1 cellular context compared by ENCODE assay signal in the genomic region with DNA sequence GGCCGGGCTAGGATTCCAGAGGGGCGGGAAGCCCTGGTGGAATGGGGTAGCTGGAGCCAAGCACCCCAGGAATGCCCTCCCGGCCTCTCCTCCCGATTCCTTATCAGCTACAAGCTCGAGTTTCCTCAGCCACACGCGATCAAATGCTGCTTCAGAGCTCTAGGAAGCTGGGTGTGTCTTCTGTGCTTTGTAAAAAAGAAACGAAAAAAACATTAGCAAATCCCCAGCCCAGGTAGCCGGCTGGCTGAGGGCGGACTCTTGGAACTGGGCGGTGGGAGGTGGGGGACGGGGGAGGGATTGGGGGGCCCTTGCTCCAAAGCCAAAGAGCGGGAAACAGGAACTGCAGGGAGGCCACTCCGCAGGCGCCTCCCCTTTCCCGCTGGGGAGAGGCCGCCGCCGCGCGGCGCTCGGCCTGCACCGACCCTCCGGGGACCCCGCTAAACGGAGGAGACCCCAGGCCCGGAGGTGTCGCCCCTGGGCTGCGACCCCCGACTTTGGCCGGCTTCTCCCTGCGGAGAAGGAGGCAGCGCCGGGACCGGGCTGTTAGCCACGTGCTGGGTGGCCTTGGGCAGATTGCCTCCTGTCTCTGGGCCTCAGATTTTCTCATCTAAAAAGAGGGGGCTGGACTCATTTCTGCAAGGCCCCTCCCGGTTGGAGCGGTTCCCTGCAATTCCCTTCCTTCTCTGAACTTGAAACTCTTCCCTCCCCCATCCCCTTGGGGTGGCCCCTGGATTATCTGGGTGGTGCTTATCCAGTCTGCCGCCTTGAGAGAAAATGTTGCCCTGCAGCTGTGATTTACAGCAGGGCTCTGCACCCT.
TF ChIP-seq lines count a peak whose summit lies in the region.

No MANE protein-coding gene starts in this region.

TF ChIP-seq in K562, 482 proteins besides CTCF, POLR2A, EP300 and RAD21 (continues in another document):
- TF ChIP-seq, protein P1, sequence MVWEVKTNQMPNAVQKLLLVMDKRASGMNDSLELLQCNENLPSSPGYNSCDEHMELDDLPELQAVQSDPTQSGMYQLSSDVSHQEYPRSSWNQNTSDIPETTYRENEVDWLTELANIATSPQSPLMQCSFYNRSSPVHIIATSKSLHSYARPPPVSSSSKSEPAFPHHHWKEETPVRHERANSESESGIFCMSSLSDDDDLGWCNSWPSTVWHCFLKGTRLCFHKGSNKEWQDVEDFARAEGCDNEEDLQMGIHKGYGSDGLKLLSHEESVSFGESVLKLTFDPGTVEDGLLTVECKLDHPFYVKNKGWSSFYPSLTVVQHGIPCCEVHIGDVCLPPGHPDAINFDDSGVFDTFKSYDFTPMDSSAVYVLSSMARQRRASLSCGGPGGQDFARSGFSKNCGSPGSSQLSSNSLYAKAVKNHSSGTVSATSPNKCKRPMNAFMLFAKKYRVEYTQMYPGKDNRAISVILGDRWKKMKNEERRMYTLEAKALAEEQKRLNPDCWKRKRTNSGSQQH (CRISPR knock-in tag; IDR thresholded peaks at IDR 0.05), result no peak
- TF ChIP-seq FOXP1 (CRISPR knock-in tag; IDR thresholded peaks at IDR 0.05) (0 out of 2 replicates have a peak, but pooled peaks have one; percentile 31), SRF (CRISPR knock-in tag; IDR thresholded peaks at IDR 0.05) (no peak), HDAC2 (IDR thresholded peaks at IDR 0.05) (peak; percentile 93), ZNF699 (CRISPR knock-in tag; IDR thresholded peaks at IDR 0.05; ENCODE audit: insufficient replicate concordance) (no peak), NCOA6 (IDR thresholded peaks at IDR 0.05) (no peak), TEAD2 (tag; IDR thresholded peaks at IDR 0.05) (no peak), MEIS2 (IDR thresholded peaks at IDR 0.05; ENCODE audit: partially characterized antibody) (no peak), HLTF (IDR thresholded peaks at IDR 0.05) (0 out of 2 replicates have a peak, but pooled peaks have one; percentile 35), GABPB1 (CRISPR knock-in tag; IDR thresholded peaks at IDR 0.05) (no peak), POLR2H (tag; IDR thresholded peaks at IDR 0.05; ENCODE audit: low read depth) (no peak), KLF16 (IDR thresholded peaks at IDR 0.05) (no peak), SMC3 (conservative IDR thresholded peaks at IDR 0.05; ENCODE audit: insufficient read depth, low read depth, low read length) (no peak), ZNF764 (CRISPR knock-in tag; IDR thresholded peaks at IDR 0.05; ENCODE audit: low read depth) (no peak), NFE2 (IDR thresholded peaks at IDR 0.05; ENCODE audit: low read depth) (no peak), ZFX (CRISPR knock-in tag; IDR thresholded peaks at IDR 0.05) (peak; percentile 74), TCFL5 (CRISPR knock-in tag; conservative IDR thresholded peaks at IDR 0.05) (no peak), ELF2 (CRISPR knock-in tag; IDR thresholded peaks at IDR 0.05) (no peak), STAT5A (IDR thresholded peaks at IDR 0.05; ENCODE audit: borderline replicate concordance, low read length) (no peak), EGR1 (conservative IDR thresholded peaks at IDR 0.05) (no peak), NFATC3 (IDR thresholded peaks at IDR 0.05) (no peak), CC2D1A (IDR thresholded peaks at IDR 0.05) (no peak), PURB (CRISPR knock-in tag; IDR thresholded peaks at IDR 0.05; ENCODE audit: low read depth) (no peak), CHD1 (IDR thresholded peaks at IDR 0.05; ENCODE audit: low read length) (no peak), ZKSCAN8 (CRISPR knock-in tag; IDR thresholded peaks at IDR 0.05) (no peak), POU5F1 (IDR thresholded peaks at IDR 0.05; ENCODE audit: borderline replicate concordance, low read depth, low read length, partially characterized antibody) (no peak), KAT7 (CRISPR knock-in tag; IDR thresholded peaks at IDR 0.05; ENCODE audit: borderline replicate concordance) (no peak), ZNF408 (CRISPR knock-in tag; IDR thresholded peaks at IDR 0.05; ENCODE audit: low read depth) (no peak), CCNT2 (IDR thresholded peaks at IDR 0.05; ENCODE audit: borderline replicate concordance, extremely low read depth, insufficient read length, low read depth, low read length) (no peak), ETS2 (tag; IDR thresholded peaks at IDR 0.05; ENCODE audit: borderline replicate concordance, poor library complexity, severe bottlenecking) (no peak), BACH1 (tag; IDR thresholded peaks at IDR 0.05) (no peak), CXXC5 (CRISPR knock-in tag; IDR thresholded peaks at IDR 0.05) (peak; percentile 43; the same call in 1 of the 2 replicates), TCF3 (CRISPR knock-in tag; IDR thresholded peaks at IDR 0.05) (no peak), FOXM1 (IDR thresholded peaks at IDR 0.05; ENCODE audit: low read depth) (no peak), FOXM1 (CRISPR knock-in tag; IDR thresholded peaks at IDR 0.05; ENCODE audit: low read depth) (no peak), GATAD2A (IDR thresholded peaks at IDR 0.05) (no peak), ZNF121 (CRISPR knock-in tag; conservative IDR thresholded peaks at IDR 0.05) (no peak), MECOM (CRISPR knock-in tag; IDR thresholded peaks at IDR 0.05) (no peak), GTF2E2 (tag; IDR thresholded peaks at IDR 0.05) (no peak; the same call in 1 of the 2 replicates), PHF8 (IDR thresholded peaks at IDR 0.05; ENCODE audit: borderline replicate concordance, low read length) (peak; percentile 49; the same call in 1 of the 2 replicates), TAL1 (IDR thresholded peaks at IDR 0.05) (no peak)
- TF ChIP-seq, protein P2, sequence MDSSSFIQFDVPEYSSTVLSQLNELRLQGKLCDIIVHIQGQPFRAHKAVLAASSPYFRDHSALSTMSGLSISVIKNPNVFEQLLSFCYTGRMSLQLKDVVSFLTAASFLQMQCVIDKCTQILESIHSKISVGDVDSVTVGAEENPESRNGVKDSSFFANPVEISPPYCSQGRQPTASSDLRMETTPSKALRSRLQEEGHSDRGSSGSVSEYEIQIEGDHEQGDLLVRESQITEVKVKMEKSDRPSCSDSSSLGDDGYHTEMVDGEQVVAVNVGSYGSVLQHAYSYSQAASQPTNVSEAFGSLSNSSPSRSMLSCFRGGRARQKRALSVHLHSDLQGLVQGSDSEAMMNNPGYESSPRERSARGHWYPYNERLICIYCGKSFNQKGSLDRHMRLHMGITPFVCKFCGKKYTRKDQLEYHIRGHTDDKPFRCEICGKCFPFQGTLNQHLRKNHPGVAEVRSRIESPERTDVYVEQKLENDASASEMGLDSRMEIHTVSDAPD (CRISPR knock-in tag; IDR thresholded peaks at IDR 0.05), result no peak
- TF ChIP-seq, protein P3, sequence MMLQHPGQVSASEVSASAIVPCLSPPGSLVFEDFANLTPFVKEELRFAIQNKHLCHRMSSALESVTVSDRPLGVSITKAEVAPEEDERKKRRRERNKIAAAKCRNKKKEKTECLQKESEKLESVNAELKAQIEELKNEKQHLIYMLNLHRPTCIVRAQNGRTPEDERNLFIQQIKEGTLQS (IDR thresholded peaks at IDR 0.05), result no peak
- TF ChIP-seq, protein P3 (CRISPR knock-in tag; conservative IDR thresholded peaks at IDR 0.05), result no peak
- TF ChIP-seq, protein P4, sequence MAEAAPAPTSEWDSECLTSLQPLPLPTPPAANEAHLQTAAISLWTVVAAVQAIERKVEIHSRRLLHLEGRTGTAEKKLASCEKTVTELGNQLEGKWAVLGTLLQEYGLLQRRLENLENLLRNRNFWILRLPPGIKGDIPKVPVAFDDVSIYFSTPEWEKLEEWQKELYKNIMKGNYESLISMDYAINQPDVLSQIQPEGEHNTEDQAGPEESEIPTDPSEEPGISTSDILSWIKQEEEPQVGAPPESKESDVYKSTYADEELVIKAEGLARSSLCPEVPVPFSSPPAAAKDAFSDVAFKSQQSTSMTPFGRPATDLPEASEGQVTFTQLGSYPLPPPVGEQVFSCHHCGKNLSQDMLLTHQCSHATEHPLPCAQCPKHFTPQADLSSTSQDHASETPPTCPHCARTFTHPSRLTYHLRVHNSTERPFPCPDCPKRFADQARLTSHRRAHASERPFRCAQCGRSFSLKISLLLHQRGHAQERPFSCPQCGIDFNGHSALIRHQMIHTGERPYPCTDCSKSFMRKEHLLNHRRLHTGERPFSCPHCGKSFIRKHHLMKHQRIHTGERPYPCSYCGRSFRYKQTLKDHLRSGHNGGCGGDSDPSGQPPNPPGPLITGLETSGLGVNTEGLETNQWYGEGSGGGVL (CRISPR knock-in tag; IDR thresholded peaks at IDR 0.05), result no peak
- TF ChIP-seq, protein P5, sequence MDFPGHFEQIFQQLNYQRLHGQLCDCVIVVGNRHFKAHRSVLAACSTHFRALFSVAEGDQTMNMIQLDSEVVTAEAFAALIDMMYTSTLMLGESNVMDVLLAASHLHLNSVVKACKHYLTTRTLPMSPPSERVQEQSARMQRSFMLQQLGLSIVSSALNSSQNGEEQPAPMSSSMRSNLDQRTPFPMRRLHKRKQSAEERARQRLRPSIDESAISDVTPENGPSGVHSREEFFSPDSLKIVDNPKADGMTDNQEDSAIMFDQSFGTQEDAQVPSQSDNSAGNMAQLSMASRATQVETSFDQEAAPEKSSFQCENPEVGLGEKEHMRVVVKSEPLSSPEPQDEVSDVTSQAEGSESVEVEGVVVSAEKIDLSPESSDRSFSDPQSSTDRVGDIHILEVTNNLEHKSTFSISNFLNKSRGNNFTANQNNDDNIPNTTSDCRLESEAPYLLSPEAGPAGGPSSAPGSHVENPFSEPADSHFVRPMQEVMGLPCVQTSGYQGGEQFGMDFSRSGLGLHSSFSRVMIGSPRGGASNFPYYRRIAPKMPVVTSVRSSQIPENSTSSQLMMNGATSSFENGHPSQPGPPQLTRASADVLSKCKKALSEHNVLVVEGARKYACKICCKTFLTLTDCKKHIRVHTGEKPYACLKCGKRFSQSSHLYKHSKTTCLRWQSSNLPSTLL (IDR thresholded peaks at IDR 0.05), result no peak
- TF ChIP-seq, protein P6, sequence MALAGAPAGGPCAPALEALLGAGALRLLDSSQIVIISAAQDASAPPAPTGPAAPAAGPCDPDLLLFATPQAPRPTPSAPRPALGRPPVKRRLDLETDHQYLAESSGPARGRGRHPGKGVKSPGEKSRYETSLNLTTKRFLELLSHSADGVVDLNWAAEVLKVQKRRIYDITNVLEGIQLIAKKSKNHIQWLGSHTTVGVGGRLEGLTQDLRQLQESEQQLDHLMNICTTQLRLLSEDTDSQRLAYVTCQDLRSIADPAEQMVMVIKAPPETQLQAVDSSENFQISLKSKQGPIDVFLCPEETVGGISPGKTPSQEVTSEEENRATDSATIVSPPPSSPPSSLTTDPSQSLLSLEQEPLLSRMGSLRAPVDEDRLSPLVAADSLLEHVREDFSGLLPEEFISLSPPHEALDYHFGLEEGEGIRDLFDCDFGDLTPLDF (CRISPR knock-in tag; IDR thresholded peaks at IDR 0.05), result no peak
- TF ChIP-seq, protein P7, sequence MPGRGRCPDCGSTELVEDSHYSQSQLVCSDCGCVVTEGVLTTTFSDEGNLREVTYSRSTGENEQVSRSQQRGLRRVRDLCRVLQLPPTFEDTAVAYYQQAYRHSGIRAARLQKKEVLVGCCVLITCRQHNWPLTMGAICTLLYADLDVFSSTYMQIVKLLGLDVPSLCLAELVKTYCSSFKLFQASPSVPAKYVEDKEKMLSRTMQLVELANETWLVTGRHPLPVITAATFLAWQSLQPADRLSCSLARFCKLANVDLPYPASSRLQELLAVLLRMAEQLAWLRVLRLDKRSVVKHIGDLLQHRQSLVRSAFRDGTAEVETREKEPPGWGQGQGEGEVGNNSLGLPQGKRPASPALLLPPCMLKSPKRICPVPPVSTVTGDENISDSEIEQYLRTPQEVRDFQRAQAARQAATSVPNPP (IDR thresholded peaks at IDR 0.05; ENCODE audit: borderline replicate concordance, insufficient read depth, insufficient read length), result no peak
- TF ChIP-seq, protein P8, sequence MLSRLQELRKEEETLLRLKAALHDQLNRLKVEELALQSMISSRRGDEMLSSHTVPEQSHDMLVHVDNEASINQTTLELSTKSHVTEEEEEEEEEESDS (CRISPR knock-in tag; IDR thresholded peaks at IDR 0.05), result no peak
- TF ChIP-seq, protein P9, sequence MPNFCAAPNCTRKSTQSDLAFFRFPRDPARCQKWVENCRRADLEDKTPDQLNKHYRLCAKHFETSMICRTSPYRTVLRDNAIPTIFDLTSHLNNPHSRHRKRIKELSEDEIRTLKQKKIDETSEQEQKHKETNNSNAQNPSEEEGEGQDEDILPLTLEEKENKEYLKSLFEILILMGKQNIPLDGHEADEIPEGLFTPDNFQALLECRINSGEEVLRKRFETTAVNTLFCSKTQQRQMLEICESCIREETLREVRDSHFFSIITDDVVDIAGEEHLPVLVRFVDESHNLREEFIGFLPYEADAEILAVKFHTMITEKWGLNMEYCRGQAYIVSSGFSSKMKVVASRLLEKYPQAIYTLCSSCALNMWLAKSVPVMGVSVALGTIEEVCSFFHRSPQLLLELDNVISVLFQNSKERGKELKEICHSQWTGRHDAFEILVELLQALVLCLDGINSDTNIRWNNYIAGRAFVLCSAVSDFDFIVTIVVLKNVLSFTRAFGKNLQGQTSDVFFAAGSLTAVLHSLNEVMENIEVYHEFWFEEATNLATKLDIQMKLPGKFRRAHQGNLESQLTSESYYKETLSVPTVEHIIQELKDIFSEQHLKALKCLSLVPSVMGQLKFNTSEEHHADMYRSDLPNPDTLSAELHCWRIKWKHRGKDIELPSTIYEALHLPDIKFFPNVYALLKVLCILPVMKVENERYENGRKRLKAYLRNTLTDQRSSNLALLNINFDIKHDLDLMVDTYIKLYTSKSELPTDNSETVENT (CRISPR knock-in tag; IDR thresholded peaks at IDR 0.05), result no peak
- TF ChIP-seq, protein P10, sequence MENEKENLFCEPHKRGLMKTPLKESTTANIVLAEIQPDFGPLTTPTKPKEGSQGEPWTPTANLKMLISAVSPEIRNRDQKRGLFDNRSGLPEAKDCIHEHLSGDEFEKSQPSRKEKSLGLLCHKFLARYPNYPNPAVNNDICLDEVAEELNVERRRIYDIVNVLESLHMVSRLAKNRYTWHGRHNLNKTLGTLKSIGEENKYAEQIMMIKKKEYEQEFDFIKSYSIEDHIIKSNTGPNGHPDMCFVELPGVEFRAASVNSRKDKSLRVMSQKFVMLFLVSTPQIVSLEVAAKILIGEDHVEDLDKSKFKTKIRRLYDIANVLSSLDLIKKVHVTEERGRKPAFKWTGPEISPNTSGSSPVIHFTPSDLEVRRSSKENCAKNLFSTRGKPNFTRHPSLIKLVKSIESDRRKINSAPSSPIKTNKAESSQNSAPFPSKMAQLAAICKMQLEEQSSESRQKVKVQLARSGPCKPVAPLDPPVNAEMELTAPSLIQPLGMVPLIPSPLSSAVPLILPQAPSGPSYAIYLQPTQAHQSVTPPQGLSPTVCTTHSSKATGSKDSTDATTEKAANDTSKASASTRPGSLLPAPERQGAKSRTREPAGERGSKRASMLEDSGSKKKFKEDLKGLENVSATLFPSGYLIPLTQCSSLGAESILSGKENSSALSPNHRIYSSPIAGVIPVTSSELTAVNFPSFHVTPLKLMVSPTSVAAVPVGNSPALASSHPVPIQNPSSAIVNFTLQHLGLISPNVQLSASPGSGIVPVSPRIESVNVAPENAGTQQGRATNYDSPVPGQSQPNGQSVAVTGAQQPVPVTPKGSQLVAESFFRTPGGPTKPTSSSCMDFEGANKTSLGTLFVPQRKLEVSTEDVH (IDR thresholded peaks at IDR 0.05; ENCODE audit: low read depth, partially characterized antibody), result no peak
- TF ChIP-seq, protein P11, sequence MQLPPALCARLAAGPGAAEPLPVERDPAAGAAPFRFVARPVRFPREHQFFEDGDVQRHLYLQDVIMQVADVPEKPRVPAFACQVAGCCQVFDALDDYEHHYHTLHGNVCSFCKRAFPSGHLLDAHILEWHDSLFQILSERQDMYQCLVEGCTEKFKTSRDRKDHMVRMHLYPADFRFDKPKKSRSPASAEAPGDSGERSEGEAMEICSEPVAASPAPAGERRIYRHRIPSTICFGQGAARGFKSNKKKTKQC (CRISPR knock-in tag; IDR thresholded peaks at IDR 0.05), result no peak
